Comparison of ENCODE assay signal across 9 cellular contexts in the genomic region with DNA sequence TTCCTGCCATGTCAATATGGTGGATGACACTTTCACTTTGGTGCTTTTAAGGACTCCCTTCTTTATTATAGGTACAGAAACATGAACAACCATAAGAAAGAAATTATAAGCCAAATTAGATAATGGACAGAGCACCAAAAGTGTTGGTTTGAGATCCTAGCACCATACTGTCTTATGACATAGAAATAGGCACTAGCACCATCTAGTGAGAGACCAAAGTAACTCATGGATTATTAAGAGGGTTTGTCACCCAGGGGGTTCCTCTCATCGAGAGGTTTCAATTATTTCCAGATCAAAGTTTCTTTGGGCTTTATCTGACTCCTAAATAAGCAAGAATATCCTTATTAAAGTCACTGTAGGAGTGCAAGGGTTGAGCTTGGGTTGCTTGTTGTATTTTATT.
A peak's percentile ranks its signal among the peaks of the same experiment; 100 is the strongest.
DNase-seq lines count a peak whose midpoint lies in the region; ATAC-seq and TF ChIP-seq lines count a peak whose summit lies in the region.
"Had no signal": no experiment of that assay in that cellular context is flagged by ENCODE, and none has a peak within 500 bp of the region (broad histone marks: within the 10 kb centered on the region; RNA-seq: fewer than 3 reads in every experiment).

No MANE protein-coding gene starts in this region.

- H3K27ac Mint-ChIP-seq in CD14-positive monocyte = no peak overlapping the region
- no peak overlapping the region for H3K27ac Mint-ChIP-seq in activated naive CD8-positive, alpha-beta T cell treated with anti-CD3 and anti-CD28 coated beads, Interleukin-2, amount 50 U/mL, for 24 hours

- H3K36me3 ChIP-seq in SU-DHL-6 (ENCODE audit: low read length) = no peaks in the 10 kb centered on the region
- no peaks in the 10 kb centered on the region for H3K36me3 ChIP-seq in left lung

- no peaks in the 10 kb centered on the region for H3K4me1 ChIP-seq in left lung

- no peak overlapping the region for H3K4me3 Mint-ChIP-seq in CD14-positive monocyte
- H3K4me3 Mint-ChIP-seq in activated naive CD8-positive, alpha-beta T cell treated with anti-CD3 and anti-CD28 coated beads, Interleukin-2, amount 50 U/mL, for 24 hours = no peak overlapping the region
- H3K4me3 Mint-ChIP-seq: central memory CD8-positive, alpha-beta T cell had no signal

- H3K4me2 ChIP-seq in SU-DHL-6 (ENCODE audit: low read depth, low read length, poor library complexity, severe bottlenecking) = no peak overlapping the region

- H3K27me3 Mint-ChIP-seq in CD14-positive monocyte (ENCODE audit: low read depth in 3 of 3) = peaks cover 0 to 3% (median 0%) of the 10 kb centered on the region in 3 donors
- no peaks in the 10 kb centered on the region for H3K27me3 Mint-ChIP-seq in activated naive CD8-positive, alpha-beta T cell treated with anti-CD3 and anti-CD28 coated beads, Interleukin-2, amount 50 U/mL, for 24 hours
- H3K27me3 Mint-ChIP-seq: central memory CD8-positive, alpha-beta T cell had no signal

- H3F3A ChIP-seq in SU-DHL-6 (ENCODE audit: insufficient read depth) = no peaks in the 10 kb centered on the region

- no peak overlapping the region for H2AFZ ChIP-seq in SU-DHL-6 (ENCODE audit: low read depth, low read length, severe bottlenecking)

- intact Hi-C loops in left lung (cut with DNase I) = no loop called here
- intact Hi-C loops in CD14-positive monocyte (cut with micrococcal nuclease) = no loop called here

- H3K9ac ChIP-seq in SU-DHL-6 (ENCODE audit: low read length) = no peak overlapping the region

- no peaks in the 10 kb centered on the region for H3K36me3 Mint-ChIP-seq in CD14-positive monocyte
- H3K36me3 Mint-ChIP-seq in activated naive CD8-positive, alpha-beta T cell treated with anti-CD3 and anti-CD28 coated beads, Interleukin-2, amount 50 U/mL, for 24 hours (ENCODE audit: low read depth) = no peaks in the 10 kb centered on the region

- H3K27ac ChIP-seq in SU-DHL-6 (ENCODE audit: low read depth, low read length) (no peak overlapping the region), left lung (no peak overlapping the region)

- H3K4me1 Mint-ChIP-seq in CD14-positive monocyte = no peaks in the 10 kb centered on the region
- H3K4me1 Mint-ChIP-seq in activated naive CD8-positive, alpha-beta T cell treated with anti-CD3 and anti-CD28 coated beads, Interleukin-2, amount 50 U/mL, for 24 hours = no peaks in the 10 kb centered on the region
- H3K4me1 Mint-ChIP-seq: central memory CD8-positive, alpha-beta T cell had no signal

- no peaks in the 10 kb centered on the region for H3K9me3 ChIP-seq in SU-DHL-6 (ENCODE audit: insufficient read depth, low read length)
- no peaks in the 10 kb centered on the region for H3K9me3 ChIP-seq in left lung

- H3K9me2 ChIP-seq in SU-DHL-6 (replicated peaks; ENCODE audit: insufficient read depth, low read length) = no peaks in the 10 kb centered on the region

- DNase-seq in EL (peak; percentile 23), KBM-7 (peak; percentile 5), left lung (no peak), CD14-positive monocyte (ENCODE audit: low spot score) (no peak), NOMO-1 treated with DMSO at 0.1 percent for 48 hours (lab: John Stamatoyannopoulos, UW; ENCODE audit: unreplicated experiment) (no peak)
- DNase-seq in activated naive CD8-positive, alpha-beta T cell treated with anti-CD3 and anti-CD28 coated beads, Interleukin-2, amount 50 U/mL, for 24 hours = no peak

- TF ChIP-seq CTCF in SU-DHL-6 (IDR thresholded peaks at IDR 0.05; ENCODE audit: insufficient read depth, low read length, poor library complexity, severe bottlenecking) = peak; percentile 13
- TF ChIP-seq CTCF in left lung (IDR thresholded peaks at IDR 0.05) = peak in 1 of 2 donors; percentile 18
- TF ChIP-seq CTCF in CD14-positive monocyte (IDR thresholded peaks at IDR 0.05) = no peak

- no peaks in the 10 kb centered on the region for H4K20me1 ChIP-seq in SU-DHL-6 (ENCODE audit: low read depth, low read length)

- in situ Hi-C loops in KBM-7 (cut with MboI; ENCODE audit: low pct_unique_long_range_greater_than_20kb, low sequenced_read_pairs) = no loop called here

- no peaks in the 10 kb centered on the region for H3K27me3 ChIP-seq in SU-DHL-6 (ENCODE audit: low read length)
- H3K27me3 ChIP-seq in left lung = no peaks in the 10 kb centered on the region

- H3K4me3 ChIP-seq in SU-DHL-6 (ENCODE audit: insufficient read depth, low read length, poor library complexity, severe bottlenecking) (no peak overlapping the region), left lung (no peak overlapping the region)

- H3K79me2 ChIP-seq in SU-DHL-6 (ENCODE audit: insufficient read depth, low read length) = no peaks in the 10 kb centered on the region

- ATAC-seq in left lung (peak; percentile 54), GM21723 (IDR thresholded peaks at IDR 0.05; ENCODE audit: unreplicated experiment) (no peak)
- ATAC-seq in activated naive CD8-positive, alpha-beta T cell treated with anti-CD3 and anti-CD28 coated beads, Interleukin-2, amount 50 U/mL, for 24 hours = no peak

- H3K9me3 Mint-ChIP-seq in CD14-positive monocyte = peaks cover 0 to 3% (median 0%) of the 10 kb centered on the region in 7 donors
- no peaks in the 10 kb centered on the region for H3K9me3 Mint-ChIP-seq in activated naive CD8-positive, alpha-beta T cell treated with anti-CD3 and anti-CD28 coated beads, Interleukin-2, amount 50 U/mL, for 24 hours

Comparison
In these comparisons a context has a peak if more than half of its experiments do, and no peak if none do; other contexts are left out.
1. DNase-seq: peak in EL (single experiment) and KBM-7 (single experiment); none in left lung (0 of 2), CD14-positive monocyte (single experiment), NOMO-1 treated with DMSO at 0.1 percent for 48 hours (single experiment) and activated naive CD8-positive, alpha-beta T cell treated with anti-CD3 and anti-CD28 coated beads, Interleukin-2, amount 50 U/mL, for 24 hours (single experiment).